ENCODE assay signal across 1 cellular context in the genomic region with DNA sequence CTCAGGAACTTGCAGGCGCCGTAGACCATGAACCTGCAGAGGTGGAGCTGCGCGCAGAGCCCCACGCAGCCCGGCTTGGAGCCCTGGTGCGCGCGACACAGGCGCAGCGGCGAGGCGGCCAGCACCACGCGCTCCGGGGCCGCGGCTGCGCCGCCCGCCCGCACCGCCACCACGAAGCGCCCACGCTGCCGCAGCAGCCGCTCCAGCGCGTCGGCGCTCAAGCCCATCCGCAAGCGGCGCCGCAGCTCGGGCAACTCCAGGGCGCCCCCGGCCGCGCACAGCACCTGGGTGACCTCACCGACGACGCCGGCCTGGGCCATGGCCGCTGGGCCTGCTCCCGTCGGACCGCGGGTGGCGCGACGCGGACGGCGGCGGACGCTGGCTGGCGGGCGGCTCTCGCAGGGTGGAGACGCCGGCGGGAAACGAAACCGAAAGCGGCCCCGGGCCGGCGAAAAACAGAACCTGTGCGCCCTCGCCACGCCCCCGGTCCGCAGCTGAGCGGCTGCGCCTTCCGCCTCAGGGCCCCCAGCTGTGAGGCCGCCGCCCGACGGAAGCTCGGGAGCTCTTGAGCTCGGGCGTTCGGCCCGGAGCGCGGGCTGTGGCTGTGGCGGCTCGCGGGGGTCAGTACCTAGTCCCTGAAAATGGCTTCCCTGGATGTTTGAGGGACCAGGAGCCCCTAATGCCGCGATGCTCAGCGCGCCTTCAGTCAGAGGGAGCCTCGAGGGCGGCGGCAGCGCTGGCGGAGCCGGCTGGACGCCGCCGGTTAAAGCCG.
TF ChIP-seq lines count a peak whose summit lies in the region.

Gene PARP12, minus strand, starts transcription at position 424 of the 772 bp plus-strand sequence. Its CDS starts 104 bp downstream, at position 320.

TF ChIP-seq in HepG2, 621 proteins besides CTCF, POLR2A, EP300 and RAD21 (continues in another document):
- TF ChIP-seq ZSCAN22 (CRISPR knock-in tag; IDR thresholded peaks at IDR 0.05) (no peak), ETS1 (CRISPR knock-in tag; IDR thresholded peaks at IDR 0.05) (peak; percentile 52; the same call in 1 of the 2 replicates), ZNF749 (CRISPR knock-in tag; IDR thresholded peaks at IDR 0.05; ENCODE audit: borderline replicate concordance) (no peak), RFXAP (CRISPR knock-in tag; IDR thresholded peaks at IDR 0.05; ENCODE audit: borderline replicate concordance) (peak; percentile 70; the same call in 1 of the 2 replicates), ZNF7 (CRISPR knock-in tag; IDR thresholded peaks at IDR 0.05) (no peak), ZNF496 (CRISPR knock-in tag; IDR thresholded peaks at IDR 0.05; ENCODE audit: insufficient replicate concordance) (no peak), KDM6A (CRISPR knock-in tag; IDR thresholded peaks at IDR 0.05; ENCODE audit: low read depth) (no peak), ZNF792 (CRISPR knock-in tag; IDR thresholded peaks at IDR 0.05) (no peak), ZNF556 (CRISPR knock-in tag; IDR thresholded peaks at IDR 0.05; ENCODE audit: borderline replicate concordance) (peak; percentile 39; the same call in 1 of the 2 replicates), ZNF577 (CRISPR knock-in tag; IDR thresholded peaks at IDR 0.05; ENCODE audit: borderline replicate concordance, low read depth) (no peak), ZMYM3 (CRISPR knock-in tag; IDR thresholded peaks at IDR 0.05) (no peak; the same call in 1 of the 2 replicates), HNF4G (IDR thresholded peaks at IDR 0.05; ENCODE audit: borderline replicate concordance, low read depth, low read length) (no peak; the same call in 1 of the 2 replicates), HNF4G (CRISPR knock-in tag; IDR thresholded peaks at IDR 0.05; ENCODE audit: borderline replicate concordance, low read depth) (0 out of 2 replicates have a peak, but pooled peaks have one; percentile 51), ZMYM2 (CRISPR knock-in tag; IDR thresholded peaks at IDR 0.05) (0 out of 2 replicates have a peak, but pooled peaks have one; percentile 50), ZNF784 (CRISPR knock-in tag; IDR thresholded peaks at IDR 0.05; ENCODE audit: borderline replicate concordance) (no peak), HMGA1 (CRISPR knock-in tag; conservative IDR thresholded peaks at IDR 0.05) (no peak), HNRNPUL1 (IDR thresholded peaks at IDR 0.05; ENCODE audit: low read depth, low read length) (no peak), PHF20 (CRISPR knock-in tag; IDR thresholded peaks at IDR 0.05) (peak; percentile 55), YEATS2 (CRISPR knock-in tag; IDR thresholded peaks at IDR 0.05; ENCODE audit: borderline replicate concordance) (no peak), HNF4A (CRISPR knock-in tag; IDR thresholded peaks at IDR 0.05) (peak; percentile 37), ZNF674 (CRISPR knock-in tag; IDR thresholded peaks at IDR 0.05; ENCODE audit: low read depth) (0 out of 2 replicates have a peak, but pooled peaks have one; percentile 12), MAFF (IDR thresholded peaks at IDR 0.05; ENCODE audit: low read depth, low read length) (no peak), ZNF205 (CRISPR knock-in tag; IDR thresholded peaks at IDR 0.05) (no peak), ZNF383 (CRISPR knock-in tag; IDR thresholded peaks at IDR 0.05; ENCODE audit: borderline replicate concordance) (no peak), CCDC6 (CRISPR knock-in tag; IDR thresholded peaks at IDR 0.05) (0 out of 2 replicates have a peak, but pooled peaks have one; percentile 23), CENPX (CRISPR knock-in tag; IDR thresholded peaks at IDR 0.05) (no peak), ZNF609 (CRISPR knock-in tag; IDR thresholded peaks at IDR 0.05; ENCODE audit: borderline replicate concordance) (no peak)
- TF ChIP-seq, protein P1, sequence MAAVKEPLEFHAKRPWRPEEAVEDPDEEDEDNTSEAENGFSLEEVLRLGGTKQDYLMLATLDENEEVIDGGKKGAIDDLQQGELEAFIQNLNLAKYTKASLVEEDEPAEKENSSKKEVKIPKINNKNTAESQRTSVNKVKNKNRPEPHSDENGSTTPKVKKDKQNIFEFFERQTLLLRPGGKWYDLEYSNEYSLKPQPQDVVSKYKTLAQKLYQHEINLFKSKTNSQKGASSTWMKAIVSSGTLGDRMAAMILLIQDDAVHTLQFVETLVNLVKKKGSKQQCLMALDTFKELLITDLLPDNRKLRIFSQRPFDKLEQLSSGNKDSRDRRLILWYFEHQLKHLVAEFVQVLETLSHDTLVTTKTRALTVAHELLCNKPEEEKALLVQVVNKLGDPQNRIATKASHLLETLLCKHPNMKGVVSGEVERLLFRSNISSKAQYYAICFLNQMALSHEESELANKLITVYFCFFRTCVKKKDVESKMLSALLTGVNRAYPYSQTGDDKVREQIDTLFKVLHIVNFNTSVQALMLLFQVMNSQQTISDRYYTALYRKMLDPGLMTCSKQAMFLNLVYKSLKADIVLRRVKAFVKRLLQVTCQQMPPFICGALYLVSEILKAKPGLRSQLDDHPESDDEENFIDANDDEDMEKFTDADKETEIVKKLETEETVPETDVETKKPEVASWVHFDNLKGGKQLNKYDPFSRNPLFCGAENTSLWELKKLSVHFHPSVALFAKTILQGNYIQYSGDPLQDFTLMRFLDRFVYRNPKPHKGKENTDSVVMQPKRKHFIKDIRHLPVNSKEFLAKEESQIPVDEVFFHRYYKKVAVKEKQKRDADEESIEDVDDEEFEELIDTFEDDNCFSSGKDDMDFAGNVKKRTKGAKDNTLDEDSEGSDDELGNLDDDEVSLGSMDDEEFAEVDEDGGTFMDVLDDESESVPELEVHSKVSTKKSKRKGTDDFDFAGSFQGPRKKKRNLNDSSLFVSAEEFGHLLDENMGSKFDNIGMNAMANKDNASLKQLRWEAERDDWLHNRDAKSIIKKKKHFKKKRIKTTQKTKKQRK (IDR thresholded peaks at IDR 0.05; ENCODE audit: low read length) = no peak
- TF ChIP-seq, protein P2, sequence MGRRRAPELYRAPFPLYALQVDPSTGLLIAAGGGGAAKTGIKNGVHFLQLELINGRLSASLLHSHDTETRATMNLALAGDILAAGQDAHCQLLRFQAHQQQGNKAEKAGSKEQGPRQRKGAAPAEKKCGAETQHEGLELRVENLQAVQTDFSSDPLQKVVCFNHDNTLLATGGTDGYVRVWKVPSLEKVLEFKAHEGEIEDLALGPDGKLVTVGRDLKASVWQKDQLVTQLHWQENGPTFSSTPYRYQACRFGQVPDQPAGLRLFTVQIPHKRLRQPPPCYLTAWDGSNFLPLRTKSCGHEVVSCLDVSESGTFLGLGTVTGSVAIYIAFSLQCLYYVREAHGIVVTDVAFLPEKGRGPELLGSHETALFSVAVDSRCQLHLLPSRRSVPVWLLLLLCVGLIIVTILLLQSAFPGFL (CRISPR knock-in tag; IDR thresholded peaks at IDR 0.05) = no peak
- TF ChIP-seq, protein P3, sequence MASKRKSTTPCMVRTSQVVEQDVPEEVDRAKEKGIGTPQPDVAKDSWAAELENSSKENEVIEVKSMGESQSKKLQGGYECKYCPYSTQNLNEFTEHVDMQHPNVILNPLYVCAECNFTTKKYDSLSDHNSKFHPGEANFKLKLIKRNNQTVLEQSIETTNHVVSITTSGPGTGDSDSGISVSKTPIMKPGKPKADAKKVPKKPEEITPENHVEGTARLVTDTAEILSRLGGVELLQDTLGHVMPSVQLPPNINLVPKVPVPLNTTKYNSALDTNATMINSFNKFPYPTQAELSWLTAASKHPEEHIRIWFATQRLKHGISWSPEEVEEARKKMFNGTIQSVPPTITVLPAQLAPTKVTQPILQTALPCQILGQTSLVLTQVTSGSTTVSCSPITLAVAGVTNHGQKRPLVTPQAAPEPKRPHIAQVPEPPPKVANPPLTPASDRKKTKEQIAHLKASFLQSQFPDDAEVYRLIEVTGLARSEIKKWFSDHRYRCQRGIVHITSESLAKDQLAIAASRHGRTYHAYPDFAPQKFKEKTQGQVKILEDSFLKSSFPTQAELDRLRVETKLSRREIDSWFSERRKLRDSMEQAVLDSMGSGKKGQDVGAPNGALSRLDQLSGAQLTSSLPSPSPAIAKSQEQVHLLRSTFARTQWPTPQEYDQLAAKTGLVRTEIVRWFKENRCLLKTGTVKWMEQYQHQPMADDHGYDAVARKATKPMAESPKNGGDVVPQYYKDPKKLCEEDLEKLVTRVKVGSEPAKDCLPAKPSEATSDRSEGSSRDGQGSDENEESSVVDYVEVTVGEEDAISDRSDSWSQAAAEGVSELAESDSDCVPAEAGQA (IDR thresholded peaks at IDR 0.05; ENCODE audit: low read depth) = no peak
- TF ChIP-seq, protein P3 (CRISPR knock-in tag; IDR thresholded peaks at IDR 0.05; ENCODE audit: borderline replicate concordance) = peak; percentile 87; the same call in 1 of the 2 replicates
